ENCODE assay signal across 25 cellular contexts in genomic region chr7:4037877-4038276, GRCh38.
A peak's percentile ranks its signal among the peaks of the same experiment; 100 is the strongest.
DNase-seq lines count a peak whose midpoint lies in the region; ATAC-seq, FAIRE-seq and TF ChIP-seq lines count a peak whose summit lies in the region.
"Had no signal": no experiment of that assay in that cellular context is flagged by ENCODE, and none has a peak within 500 bp of the region (broad histone marks: within the 10 kb centered on the region; RNA-seq: fewer than 3 reads in every experiment).

No MANE protein-coding gene starts in this region.

- POLR2A ChIA-PET in activated CD8-positive, alpha-beta T cell treated with anti-CD3 and anti-CD28 coated beads, Interleukin-2, amount 10 ng/mL, durations not matched to agents 7 days and 5 days (lab: Charles Lee): interaction anchor here (0.6 kb wide), 1 partner anchor 1191 kb away, joined by 3 read pairs; no protein-coding TSS in a partner anchor
- POLR2A ChIA-PET in activated CD8-positive, alpha-beta T cell treated with anti-CD3 and anti-CD28 coated beads for 36 hours (lab: Charles Lee): no interaction called here
- POLR2A ChIA-PET in H1 (lab: Charles Lee; ENCODE audit: partially characterized antibody): no interaction called here

- WGBS in H1 (ENCODE audit: extremely low coverage in 1 of 2, insufficient coverage in 1 of 2, insufficient read length in 1 of 2, insufficient replicate concordance in 2 of 2, low coverage in 1 of 2, low lambda C conversion rate in 2 of 2, missing lambda C conversion rate in 1 of 2), 2 experiments: 96% methylated on average over 4 of the region's 4 CpGs; no CpG with 5 or more reads in 1 of the 2 experiments
- WGBS in neuronal stem cell (ENCODE audit: extremely low coverage in 2 of 2, insufficient read length in 2 of 2, insufficient replicate concordance in 1 of 2), 2 donors: no CpG with 5 or more reads among the region's 4 CpGs

- peak overlapping the region; percentile 39 for H4K91ac ChIP-seq in H1 (replicated peaks; ENCODE audit: insufficient read length, low read length)
- H4K91ac ChIP-seq in neuronal stem cell (ENCODE audit: low read depth, low read length, poor library complexity): no peak overlapping the region

- no peak overlapping the region for H3K27ac Mint-ChIP-seq in activated CD8-positive, alpha-beta T cell treated with anti-CD3 and anti-CD28 coated beads, Interleukin-2, amount 10 ng/mL, durations not matched to agents 7 days and 5 days
- no peak overlapping the region for H3K27ac Mint-ChIP-seq in activated CD8-positive, alpha-beta T cell treated with anti-CD3 and anti-CD28 coated beads for 36 hours
- H3K27ac Mint-ChIP-seq: CD8-positive, alpha-beta T cell; HFFc6; IgD-negative memory B cell had no signal

- no peak overlapping the region for H3K4me3 ChIP-seq in H1 (ENCODE audit: extremely low read depth in 1 of 4, insufficient read depth in 2 of 4, low read depth in 3 of 4, low read length in 4 of 4)
- H3K4me3 ChIP-seq in neuronal stem cell (ENCODE audit: low read length in 2 of 2): no peak overlapping the region
- no peak overlapping the region for H3K4me3 ChIP-seq in vagina
- H3K4me3 ChIP-seq: A549, GM23248 had no signal

- H3K36me3 ChIP-seq in H1 (ENCODE audit: control insufficient read depth in 2 of 4, insufficient read depth in 4 of 4, low read length in 3 of 4): no peaks in the 10 kb centered on the region
- no peaks in the 10 kb centered on the region for H3K36me3 ChIP-seq in neuronal stem cell (replicated peaks in 1 of 2; ENCODE audit: control insufficient read depth in 2 of 2, insufficient read depth in 2 of 2, low read length in 2 of 2)
- no peaks in the 10 kb centered on the region for H3K36me3 ChIP-seq in vagina

- TF ChIP-seq CTCF in activated CD8-positive, alpha-beta T cell treated with anti-CD3 and anti-CD28 coated beads for 36 hours (IDR thresholded peaks at IDR 0.05): no peak
- TF ChIP-seq CTCF in H1 (IDR thresholded peaks at IDR 0.05; ENCODE audit: control extremely low read depth in 1 of 3, insufficient read depth in 1 of 3, low read depth in 1 of 3, low read length in 3 of 3) (no peak), vagina (IDR thresholded peaks at IDR 0.05) (no peak)

- H3K4me1 ChIP-seq in H1 (replicated peaks in 1 of 4; ENCODE audit: control insufficient read depth in 3 of 4, insufficient read depth in 4 of 4, low read length in 3 of 4) (peaks cover 5 to 25% (median 18%) of the 10 kb centered on the region in 4 experiments), neuronal stem cell (ENCODE audit: control insufficient read depth in 2 of 2, insufficient read depth in 1 of 2, low read depth in 1 of 2, low read length in 2 of 2) (peaks cover 0 to 1% of the 10 kb centered on the region in 2 donors), vagina (no peaks in the 10 kb centered on the region)
- H3K4me1 ChIP-seq: A549 had no signal

- no peaks in the 10 kb centered on the region for H3K36me3 Mint-ChIP-seq in activated CD8-positive, alpha-beta T cell treated with anti-CD3 and anti-CD28 coated beads, Interleukin-2, amount 10 ng/mL, durations not matched to agents 7 days and 5 days (ENCODE audit: low read depth)
- no peaks in the 10 kb centered on the region for H3K36me3 Mint-ChIP-seq in activated CD8-positive, alpha-beta T cell treated with anti-CD3 and anti-CD28 coated beads for 36 hours (ENCODE audit: low read depth)
- H3K36me3 Mint-ChIP-seq: CD8-positive, alpha-beta T cell; IgD-negative memory B cell had no signal

- no peak overlapping the region for H3K27ac ChIP-seq in H1 (ENCODE audit: low read depth, low read length)
- H3K27ac ChIP-seq in neuronal stem cell (replicated peaks; ENCODE audit: low read length): no peak overlapping the region
- no peak overlapping the region for H3K27ac ChIP-seq in vagina
- H3K27ac ChIP-seq in substantia nigra (ENCODE audit: low read depth, low read length, poor library complexity, severe bottlenecking): no peak overlapping the region
- H3K27ac ChIP-seq: 22Rv1, A549, GM23248 had no signal

- no peak for TF ChIP-seq EP300 in H1 (IDR thresholded peaks at IDR 0.05; ENCODE audit: borderline replicate concordance in 1 of 2, low read depth in 2 of 2, low read length in 2 of 2)

- no peak overlapping the region for H3K14ac ChIP-seq in H1 (ENCODE audit: insufficient read length)
- peak overlapping the region; percentile 50 for H3K14ac ChIP-seq in neuronal stem cell (ENCODE audit: low read length)

- no peak overlapping the region for H3K56ac ChIP-seq in H1 (replicated peaks; ENCODE audit: insufficient read length, low read depth, low read length)

- peak overlapping the region; percentile 76; the same call in 1 of the 2 replicates for H2BK15ac ChIP-seq in H1 (ENCODE audit: low read length)
- H2BK15ac ChIP-seq in neuronal stem cell (ENCODE audit: low read length): no peak overlapping the region

- no peak overlapping the region for H3K4me3 Mint-ChIP-seq in activated CD8-positive, alpha-beta T cell treated with anti-CD3 and anti-CD28 coated beads, Interleukin-2, amount 10 ng/mL, durations not matched to agents 7 days and 5 days
- no peak overlapping the region for H3K4me3 Mint-ChIP-seq in activated CD8-positive, alpha-beta T cell treated with anti-CD3 and anti-CD28 coated beads for 36 hours
- H3K4me3 Mint-ChIP-seq: CD8-positive, alpha-beta T cell; HFFc6; IgD-negative memory B cell had no signal

- H2AK5ac ChIP-seq in H1 (ENCODE audit: low read depth, low read length) (peak overlapping the region; percentile 46; the same call in 1 of the 2 replicates), neuronal stem cell (ENCODE audit: low read depth, low read length) (peak overlapping the region; percentile 88)

- intact Hi-C loops in activated CD8-positive, alpha-beta T cell treated with anti-CD3 and anti-CD28 coated beads for 36 hours (cut with micrococcal nuclease): no loop called here
- intact Hi-C loops in vagina (cut with DNase I): no loop called here

- no peak for TF ChIP-seq RAD21 in H1 (IDR thresholded peaks at IDR 0.05 in 1 of 2, conservative IDR thresholded peaks at IDR 0.05 in 1 of 2; ENCODE audit: low read depth in 2 of 2, low read length in 2 of 2)

- no peaks in the 10 kb centered on the region for H3K23me2 ChIP-seq in H1 (ENCODE audit: low read depth, low read length)

- H3K9me3 ChIP-seq in H1 (ENCODE audit: insufficient read depth in 2 of 2, low read depth in 1 of 2, low read length in 1 of 2): no peaks in the 10 kb centered on the region
- H3K9me3 ChIP-seq in neuronal stem cell (replicated peaks in 1 of 2; ENCODE audit: control insufficient read depth in 2 of 2, insufficient read depth in 1 of 2, low read depth in 1 of 2, low read length in 2 of 2): no peaks in the 10 kb centered on the region
- H3K9me3 ChIP-seq in vagina: no peaks in the 10 kb centered on the region
- H3K9me3 ChIP-seq: A549 had no signal

- H2BK12ac ChIP-seq in H1 (ENCODE audit: low read depth, low read length) (peak overlapping the region; percentile 75; the same call in 1 of the 2 replicates), neuronal stem cell (ENCODE audit: low read length) (no peak overlapping the region)

- H4K8ac ChIP-seq in H1 (ENCODE audit: extremely low read depth, insufficient read depth, low read length): no peak overlapping the region
- no peak overlapping the region for H4K8ac ChIP-seq in neuronal stem cell (ENCODE audit: low read depth, low read length)

- H4K20me1 ChIP-seq in H1 (replicated peaks in 1 of 2; ENCODE audit: control insufficient read depth in 1 of 2, insufficient read depth in 2 of 2, low read length in 2 of 2): no peaks in the 10 kb centered on the region

- no peaks in the 10 kb centered on the region for H3K27me3 Mint-ChIP-seq in activated CD8-positive, alpha-beta T cell treated with anti-CD3 and anti-CD28 coated beads, Interleukin-2, amount 10 ng/mL, durations not matched to agents 7 days and 5 days (ENCODE audit: low read depth)
- no peaks in the 10 kb centered on the region for H3K27me3 Mint-ChIP-seq in activated CD8-positive, alpha-beta T cell treated with anti-CD3 and anti-CD28 coated beads for 36 hours

- H4K5ac ChIP-seq in H1 (ENCODE audit: insufficient read length, low read depth, low read length): no peak overlapping the region

- no peaks in the 10 kb centered on the region for H3K27me3 ChIP-seq in H1 (replicated peaks in 1 of 4; ENCODE audit: control insufficient read depth in 3 of 4, extremely low read depth in 1 of 4, insufficient read depth in 3 of 4, low read length in 3 of 4)
- no peaks in the 10 kb centered on the region for H3K27me3 ChIP-seq in neuronal stem cell (ENCODE audit: control insufficient read depth in 3 of 3, insufficient read depth in 3 of 3, low read depth in 1 of 3, low read length in 3 of 3)
- no peaks in the 10 kb centered on the region for H3K27me3 ChIP-seq in vagina

- H2BK20ac ChIP-seq in H1 (ENCODE audit: low read length): peak overlapping the region; percentile 68; the same call in 1 of the 2 replicates

- no peaks in the 10 kb centered on the region for H3K4me1 Mint-ChIP-seq in activated CD8-positive, alpha-beta T cell treated with anti-CD3 and anti-CD28 coated beads, Interleukin-2, amount 10 ng/mL, durations not matched to agents 7 days and 5 days (ENCODE audit: low read depth)
- H3K4me1 Mint-ChIP-seq in activated CD8-positive, alpha-beta T cell treated with anti-CD3 and anti-CD28 coated beads for 36 hours (ENCODE audit: low read depth): no peaks in the 10 kb centered on the region
- H3K4me1 Mint-ChIP-seq: IgD-negative memory B cell had no signal

- no peak for TF ChIP-seq POLR2A in H1 (IDR thresholded peaks at IDR 0.05; ENCODE audit: control extremely low read depth in 1 of 2, low read depth in 2 of 2, low read length in 2 of 2)
- no peak for TF ChIP-seq POLR2A in vagina (IDR thresholded peaks at IDR 0.05)

- CTCF ChIA-PET in activated CD8-positive, alpha-beta T cell treated with anti-CD3 and anti-CD28 coated beads, Interleukin-2, amount 10 ng/mL, durations not matched to agents 7 days and 5 days (lab: Charles Lee): no interaction called here
- CTCF ChIA-PET in activated CD8-positive, alpha-beta T cell treated with anti-CD3 and anti-CD28 coated beads for 36 hours (lab: Charles Lee): no interaction called here
- CTCF ChIA-PET in H1 (lab: Charles Lee; ENCODE audit: partially characterized antibody): interaction anchor here (0.7 to 1.2 kb wide), 2 partner anchors 34 to 43 kb away, joined by 3 read pairs; no protein-coding TSS in a partner anchor

- H2BK120ac ChIP-seq in H1 (replicated peaks; ENCODE audit: low read depth, low read length) (no peak overlapping the region), neuronal stem cell (ENCODE audit: low read depth, low read length) (no peak overlapping the region)

- H3K79me1 ChIP-seq in H1 (ENCODE audit: low read depth, low read length) (no peaks in the 10 kb centered on the region), neuronal stem cell (ENCODE audit: low read depth, low read length) (no peaks in the 10 kb centered on the region)

- H3K4me2 ChIP-seq in H1 (ENCODE audit: insufficient read depth in 1 of 2, low read depth in 2 of 2, low read length in 2 of 2) (no peak overlapping the region), neuronal stem cell (ENCODE audit: insufficient read depth, low read length, poor library complexity, severe bottlenecking) (no peak overlapping the region)
- H3K4me2 ChIP-seq: A549 had no signal

- H3K9ac ChIP-seq in H1 (replicated peaks in 1 of 4; ENCODE audit: extremely low read depth in 1 of 4, low read depth in 3 of 4, low read length in 3 of 4) (no peak overlapping the region), neuronal stem cell (ENCODE audit: low read depth, low read length, poor library complexity) (no peak overlapping the region)
- H3K9ac ChIP-seq: GM23248 had no signal

- no peak overlapping the region for H3K23ac ChIP-seq in H1 (ENCODE audit: insufficient read length)
- H3K23ac ChIP-seq in neuronal stem cell (ENCODE audit: low read depth, low read length, poor library complexity): no peak overlapping the region

- FAIRE-seq in H1 (lab: Jason Lieb, UNC): no peak
- FAIRE-seq: A549, G401.6, GM12892, GM18507, H54, HepG2 had no signal

- H3K4ac ChIP-seq in H1 (replicated peaks; ENCODE audit: insufficient read length, low read depth, low read length): no peak overlapping the region
- no peak overlapping the region for H3K4ac ChIP-seq in neuronal stem cell (ENCODE audit: low read length)

- ATAC-seq in activated CD8-positive, alpha-beta T cell treated with anti-CD3 and anti-CD28 coated beads, Interleukin-2, amount 10 ng/mL, durations not matched to agents 7 days and 5 days: no peak
- ATAC-seq in activated CD8-positive, alpha-beta T cell treated with anti-CD3 and anti-CD28 coated beads for 36 hours: no peak
- ATAC-seq: A549; CD8-positive, alpha-beta T cell; HCT116; HepG2 had no signal

- no peaks in the 10 kb centered on the region for H3K9me3 Mint-ChIP-seq in activated CD8-positive, alpha-beta T cell treated with anti-CD3 and anti-CD28 coated beads, Interleukin-2, amount 10 ng/mL, durations not matched to agents 7 days and 5 days (ENCODE audit: insufficient read depth)
- no peaks in the 10 kb centered on the region for H3K9me3 Mint-ChIP-seq in activated CD8-positive, alpha-beta T cell treated with anti-CD3 and anti-CD28 coated beads for 36 hours
- H3K9me3 Mint-ChIP-seq: CD8-positive, alpha-beta T cell had no signal

- H2AFZ ChIP-seq in H1 (ENCODE audit: low read length): no peak overlapping the region
- no peak overlapping the region for H2AFZ ChIP-seq in neuronal stem cell (ENCODE audit: low read length)
- H2AFZ ChIP-seq: GM23248 had no signal

- DNase-seq in activated CD8-positive, alpha-beta T cell treated with anti-CD3 and anti-CD28 coated beads, Interleukin-2, amount 10 ng/mL, durations not matched to agents 7 days and 5 days: peak; percentile 9
- DNase-seq in activated CD8-positive, alpha-beta T cell treated with anti-CD3 and anti-CD28 coated beads for 36 hours: no peak
- DNase-seq in H1 (ENCODE audit: low read depth in 1 of 2, low spot score in 2 of 2): peak in 1 of 2 experiments; percentile 33
- DNase-seq in neuronal stem cell (ENCODE audit: low spot score): no peak
- peak; percentile 43 to 56 for DNase-seq in vagina (ENCODE audit: extremely low spot score in 2 of 2)
- DNase-seq in substantia nigra (lab: John Stamatoyannopoulos, UW): no peak
- DNase-seq in stimulated activated CD4-positive, alpha-beta T cell treated with anti-CD3 and anti-CD28 coated beads, Interleukin-2, amount 100 ng/mL, for 24 hours: no peak
- no peak for DNase-seq in NCI-H2227 treated with DMSO at 0.1 percent for 48 hours (lab: John Stamatoyannopoulos, UW)
- DNase-seq: AML-193; Calu3; CD8-positive, alpha-beta T cell; DMS53; DND-41; EL; GM23248; HFFc6 had no signal

- H3K18ac ChIP-seq in H1 (ENCODE audit: extremely low read depth, low read length) (peak overlapping the region; percentile 40; the same call in 1 of the 2 replicates), neuronal stem cell (ENCODE audit: low read length) (peak overlapping the region; percentile 74)

- no peak overlapping the region for H2BK5ac ChIP-seq in H1 (ENCODE audit: low read depth, low read length)
- no peak overlapping the region for H2BK5ac ChIP-seq in neuronal stem cell (ENCODE audit: low read length)

- H3K79me2 ChIP-seq in H1 (ENCODE audit: control insufficient read depth in 1 of 2, insufficient read depth in 2 of 2, low read length in 2 of 2): no peaks in the 10 kb centered on the region

Comparison
In these comparisons a context has a peak if more than half of its experiments do, and no peak if none do; other contexts are left out.
1. DNase-seq: peak in activated CD8-positive, alpha-beta T cell treated with anti-CD3 and anti-CD28 coated beads, Interleukin-2, amount 10 ng/mL, durations not matched to agents 7 days and 5 days (single experiment) and vagina (2 of 2); none in activated CD8-positive, alpha-beta T cell treated with anti-CD3 and anti-CD28 coated beads for 36 hours (single experiment), neuronal stem cell (single experiment), substantia nigra (0 of 49), stimulated activated CD4-positive, alpha-beta T cell treated with anti-CD3 and anti-CD28 coated beads, Interleukin-2, amount 100 ng/mL, for 24 hours (0 of 2) and NCI-H2227 treated with DMSO at 0.1 percent for 48 hours (single experiment).